10 cellular contexts compared by ENCODE assay signal in the genomic region with DNA sequence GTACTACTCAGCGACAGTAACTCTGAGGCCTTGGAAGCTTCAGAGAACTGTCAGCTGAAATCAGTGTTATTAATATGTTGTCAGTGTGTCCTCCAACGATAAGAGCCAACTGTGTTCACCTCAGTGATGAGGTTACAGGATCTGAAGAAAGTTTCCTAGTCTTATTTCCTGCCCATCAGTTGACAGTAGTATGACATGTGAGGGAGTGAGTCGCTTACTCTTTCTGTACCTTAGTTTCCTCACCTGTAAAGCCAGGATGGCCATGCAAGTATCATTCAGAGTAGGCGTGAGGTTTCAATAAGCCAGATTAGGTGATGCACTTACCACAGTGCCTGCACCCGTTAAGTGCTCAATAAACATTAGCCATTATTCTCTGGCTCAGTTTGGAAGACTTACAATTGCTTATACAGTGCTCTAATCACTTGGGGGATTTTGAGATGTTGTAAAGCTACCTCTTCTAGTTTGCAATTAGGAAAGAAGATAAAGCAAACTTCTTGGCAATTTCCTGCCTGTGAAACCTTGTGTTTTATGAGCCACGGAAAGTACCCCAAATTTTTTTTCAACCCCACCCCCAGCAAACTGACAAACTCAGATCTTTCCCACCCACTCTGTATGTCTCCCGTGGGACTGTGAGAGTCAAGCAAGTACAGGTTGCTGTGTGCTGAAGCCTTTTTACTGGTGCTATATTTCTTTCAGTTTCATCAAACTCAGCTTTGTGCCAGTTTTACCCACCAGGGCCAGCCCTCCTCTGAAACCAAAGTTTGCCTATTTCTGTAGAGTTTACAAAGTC.
DNase-seq lines count a peak whose midpoint lies in the region; ATAC-seq, FAIRE-seq and TF ChIP-seq lines count a peak whose summit lies in the region.
"Had no signal": no experiment of that assay in that cellular context is flagged by ENCODE, and none has a peak within 500 bp of the region (broad histone marks: within the 10 kb centered on the region; RNA-seq: fewer than 3 reads in every experiment).

No MANE protein-coding gene starts in this region.

- no peak overlapping the region for H3K9ac ChIP-seq in astrocyte (ENCODE audit: low read length)

- H3K27me3 Mint-ChIP-seq in astrocyte (ENCODE audit: low read depth, unreplicated experiment): no peaks in the 10 kb centered on the region

- H2AFZ ChIP-seq in astrocyte (ENCODE audit: low read depth, low read length): no peak overlapping the region

- H3K27ac ChIP-seq in astrocyte (ENCODE audit: low read depth, low read length) (no peak overlapping the region), uterus (no peak overlapping the region)

- no peak for DNase-seq in astrocyte (ENCODE audit: low read depth)
- DNase-seq in NCI-H187 treated with DMSO at 0.1 percent for 48 hours (lab: John Stamatoyannopoulos, UW): no peak
- DNase-seq in middle frontal gyrus (ENCODE audit: extremely low spot score, low spot score): no peak
- no peak for DNase-seq in activated CD4-positive, alpha-beta T cell treated with anti-CD3 and anti-CD28 coated beads, Interleukin-2, amount 50 U/mL, for 4 hours
- DNase-seq in uterus: no peak

- H3K9me3 Mint-ChIP-seq in astrocyte (ENCODE audit: unreplicated experiment): no peaks in the 10 kb centered on the region

- H3K36me3 Mint-ChIP-seq in astrocyte (ENCODE audit: low read depth, unreplicated experiment): no peaks in the 10 kb centered on the region

- H3K4me1 Mint-ChIP-seq in astrocyte (ENCODE audit: low read depth, unreplicated experiment): peaks cover 21% of the 10 kb centered on the region

- no peaks in the 10 kb centered on the region for H3K36me3 ChIP-seq in astrocyte (ENCODE audit: insufficient read depth, low read length)
- H3K36me3 ChIP-seq in uterus: no peaks in the 10 kb centered on the region

- TF ChIP-seq CTCF in astrocyte (IDR thresholded peaks at IDR 0.05; ENCODE audit: insufficient read depth, low read depth, low read length): no peak
- no peak for TF ChIP-seq CTCF in uterus (IDR thresholded peaks at IDR 0.05)

- no peak overlapping the region for H3K4me2 ChIP-seq in astrocyte (ENCODE audit: low read length)

- no peaks in the 10 kb centered on the region for H3K9me3 ChIP-seq in astrocyte (ENCODE audit: insufficient read depth, low read depth, low read length)
- H3K9me3 ChIP-seq in uterus: no peaks in the 10 kb centered on the region

- no peak for TF ChIP-seq POLR2A in uterus (IDR thresholded peaks at IDR 0.05)

- no peaks in the 10 kb centered on the region for H3K27me3 ChIP-seq in astrocyte (ENCODE audit: insufficient read depth, low read length)
- H3K27me3 ChIP-seq in uterus: no peaks in the 10 kb centered on the region

- H3K27ac Mint-ChIP-seq in astrocyte (ENCODE audit: unreplicated experiment): no peak overlapping the region

- intact Hi-C loops in uterus (cut with DNase I; ENCODE audit: low total_unique reads): no loop called here

- H3K79me2 ChIP-seq in astrocyte (ENCODE audit: insufficient read depth, low read length): no peaks in the 10 kb centered on the region

- H4K20me1 ChIP-seq in astrocyte (ENCODE audit: insufficient read depth, low read length): no peaks in the 10 kb centered on the region

- peak; percentile 87 for ATAC-seq in GM18498 (IDR thresholded peaks at IDR 0.05; ENCODE audit: unreplicated experiment)
- peak; percentile 80 for ATAC-seq in GM19463 (IDR thresholded peaks at IDR 0.05; ENCODE audit: unreplicated experiment)
- ATAC-seq in HG03175 (IDR thresholded peaks at IDR 0.05; ENCODE audit: unreplicated experiment): peak; percentile 75
- ATAC-seq: Panc1 had no signal

- no peak overlapping the region for H3K4me3 ChIP-seq in astrocyte (ENCODE audit: insufficient read depth, low read depth, low read length)
- no peak overlapping the region for H3K4me3 ChIP-seq in uterus

- no peak overlapping the region for H3K4me3 Mint-ChIP-seq in astrocyte (ENCODE audit: unreplicated experiment)

- no peaks in the 10 kb centered on the region for H3K4me1 ChIP-seq in astrocyte (ENCODE audit: insufficient read depth, low read length)
- H3K4me1 ChIP-seq in uterus: no peaks in the 10 kb centered on the region

- FAIRE-seq in astrocyte (lab: Jason Lieb, UNC): peak; percentile 65
- FAIRE-seq: islet of Langerhans had no signal
